In the genomic region with DNA sequence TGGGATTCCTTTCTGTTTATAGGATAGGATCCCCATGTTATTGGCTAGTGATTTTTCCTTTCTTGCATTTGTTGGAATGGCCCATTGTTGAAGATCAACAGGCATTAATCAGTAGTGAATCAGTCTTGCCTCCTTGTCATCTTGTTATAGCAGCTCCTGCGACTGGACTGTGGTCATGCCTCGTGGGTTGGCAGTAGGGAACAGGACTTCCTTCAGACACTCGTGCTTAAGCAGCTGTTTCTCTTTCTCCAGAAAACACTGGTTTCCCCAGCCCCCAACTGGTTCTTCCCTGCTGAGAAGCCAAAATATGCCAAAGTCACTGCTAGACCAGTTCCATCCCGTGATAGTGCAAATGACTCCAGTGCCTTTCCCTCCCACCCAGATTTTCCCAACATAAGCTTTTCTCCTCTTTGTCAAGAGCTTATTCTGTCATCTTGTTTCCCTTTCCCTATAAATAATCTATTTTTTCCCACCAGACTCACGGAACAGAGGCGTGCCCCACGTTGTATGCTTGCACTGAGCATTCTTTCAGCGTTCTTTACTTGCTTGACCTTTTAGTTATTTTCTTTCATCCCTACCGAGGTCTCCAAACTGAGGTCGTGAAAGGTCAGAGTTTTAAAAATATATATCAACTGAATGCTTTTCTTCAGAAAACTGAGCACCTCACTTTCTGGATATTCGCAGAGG, we compare ENCODE assay signal across 7 cellular contexts.
A peak's percentile ranks its signal among the peaks of the same experiment; 100 is the strongest.
DNase-seq lines count a peak whose midpoint lies in the region; ATAC-seq and TF ChIP-seq lines count a peak whose summit lies in the region.

No MANE protein-coding gene starts in this region.

- intact Hi-C loops in upper lobe of right lung (cut with DNase I), result no loop called here

- DNase-seq in lung (ENCODE audit: low spot score) (peak; percentile 40), upper lobe of right lung (peak; percentile 70), DMS79 treated with DMSO at 0.1 percent for 48 hours (lab: John Stamatoyannopoulos, UW) (no peak), erythroblast (lab: John Stamatoyannopoulos, UW) (no peak), activated gamma-delta T cell treated with Interleukin-2 at 50 U/mL for 16 hours (no peak)

- no peak for TF ChIP-seq EP300 in Ishikawa (IDR thresholded peaks at IDR 0.05; ENCODE audit: borderline replicate concordance)

- WGBS in lung, 2 donors, result 34 to 36% methylated on average over 11 of the region's 11 CpGs

- TF ChIP-seq RAD21 in Ishikawa (IDR thresholded peaks at IDR 0.05; ENCODE audit: low read depth), result no peak

- H3K36me3 ChIP-seq in duodenal mucosa (ENCODE audit: control insufficient read depth in 1 of 2, insufficient read depth in 2 of 2, low read length in 2 of 2), result no peaks in the 10 kb centered on the region
- no peaks in the 10 kb centered on the region for H3K36me3 ChIP-seq in lung (ENCODE audit: control insufficient read depth in 2 of 2, insufficient read depth in 2 of 2, low read length in 2 of 2)
- no peaks in the 10 kb centered on the region for H3K36me3 ChIP-seq in upper lobe of right lung

- no peak for TF ChIP-seq POLR2A in erythroblast (IDR thresholded peaks at IDR 0.05; ENCODE audit: low read length)

- H3K27ac ChIP-seq in duodenal mucosa (ENCODE audit: low read depth, low read length) (peak overlapping the region; percentile 55), lung (ENCODE audit: low read depth in 1 of 2, low read length in 1 of 2) (peak overlapping the region; percentile 74 to 86), upper lobe of right lung (peak overlapping the region; percentile 78)

- no peak overlapping the region for H3K4me3 ChIP-seq in duodenal mucosa (ENCODE audit: low read depth in 1 of 2, low read length in 2 of 2)
- no peak overlapping the region for H3K4me3 ChIP-seq in lung
- H3K4me3 ChIP-seq in upper lobe of right lung, result peak overlapping the region; percentile 9

- TF ChIP-seq CTCF in lung (IDR thresholded peaks at IDR 0.05; ENCODE audit: control extremely low read depth, extremely low read depth) (no peak), upper lobe of right lung (IDR thresholded peaks at IDR 0.05) (no peak)

- ATAC-seq in lung (ENCODE audit: insufficient read depth, low FRiP score) (no peak), upper lobe of right lung (peak; percentile 82)

- H3K27me3 ChIP-seq in duodenal mucosa (ENCODE audit: control insufficient read depth in 1 of 2, insufficient read depth in 2 of 2, low read length in 2 of 2), result no peaks in the 10 kb centered on the region
- no peaks in the 10 kb centered on the region for H3K27me3 ChIP-seq in lung (ENCODE audit: control insufficient read depth, insufficient read depth)
- no peaks in the 10 kb centered on the region for H3K27me3 ChIP-seq in upper lobe of right lung

- H3K9me3 ChIP-seq in duodenal mucosa (ENCODE audit: control insufficient read depth in 1 of 2, low read length in 2 of 2) (no peaks in the 10 kb centered on the region), lung (ENCODE audit: control insufficient read depth in 2 of 2, insufficient read depth in 1 of 2, low read length in 1 of 2) (no peaks in the 10 kb centered on the region), upper lobe of right lung (no peaks in the 10 kb centered on the region)

- no peak overlapping the region for H3K9ac ChIP-seq in duodenal mucosa (ENCODE audit: low read depth in 1 of 2, low read length in 2 of 2)

- H3K4me1 ChIP-seq in duodenal mucosa (ENCODE audit: control insufficient read depth in 1 of 2, insufficient read depth in 2 of 2, low read length in 2 of 2), result peaks cover 0 to 14% of the 10 kb centered on the region in 2 donors
- H3K4me1 ChIP-seq in lung (ENCODE audit: control insufficient read depth in 2 of 2, insufficient read depth in 2 of 2, low read length in 2 of 2), result peaks cover 13 to 53% of the 10 kb centered on the region in 2 donors
- peaks cover 46% of the 10 kb centered on the region for H3K4me1 ChIP-seq in upper lobe of right lung

TF ChIP-seq in Ishikawa, 13 proteins besides CTCF, POLR2A, EP300 and RAD21:
- TF ChIP-seq FOXM1 (IDR thresholded peaks at IDR 0.05; ENCODE audit: borderline replicate concordance, low read depth) (no peak), NFIC (IDR thresholded peaks at IDR 0.05) (peak; percentile 11; the same call in 1 of the 2 replicates), REST (IDR thresholded peaks at IDR 0.05; ENCODE audit: low read depth) (no peak), ZBTB7A (IDR thresholded peaks at IDR 0.05; ENCODE audit: low read depth) (no peak), MAX (IDR thresholded peaks at IDR 0.05) (peak; percentile 64), TCF12 (IDR thresholded peaks at IDR 0.05; ENCODE audit: low read depth) (0 out of 2 replicates have a peak, but pooled peaks have one; percentile 49)
- TF ChIP-seq, protein P1, sequence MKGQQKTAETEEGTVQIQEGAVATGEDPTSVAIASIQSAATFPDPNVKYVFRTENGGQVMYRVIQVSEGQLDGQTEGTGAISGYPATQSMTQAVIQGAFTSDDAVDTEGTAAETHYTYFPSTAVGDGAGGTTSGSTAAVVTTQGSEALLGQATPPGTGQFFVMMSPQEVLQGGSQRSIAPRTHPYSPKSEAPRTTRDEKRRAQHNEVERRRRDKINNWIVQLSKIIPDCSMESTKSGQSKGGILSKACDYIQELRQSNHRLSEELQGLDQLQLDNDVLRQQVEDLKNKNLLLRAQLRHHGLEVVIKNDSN (IDR thresholded peaks at IDR 0.05), result no peak

Comparison
In these comparisons a context has a peak if more than half of its experiments do, and no peak if none do; other contexts are left out.
1. DNase-seq: peak in lung (single experiment) and upper lobe of right lung (single experiment); none in DMS79 treated with DMSO at 0.1 percent for 48 hours (single experiment), erythroblast (0 of 2) and activated gamma-delta T cell treated with Interleukin-2 at 50 U/mL for 16 hours (single experiment).
2. Peak in every context shown above with its lines, with median percentiles within 50 percentile points of each other: H3K27ac ChIP-seq.